Comparison of ENCODE assay signal across 1 cellular context in genomic region chr10:98134431-98135221, GRCh38.
TF ChIP-seq lines count a peak whose summit lies in the region.

R3HCC1L (plus strand) TSS chr10:98134657; CDS start chr10:98208115, 73,458 bp downstream.

TF ChIP-seq in GM23338, 12 proteins besides CTCF, POLR2A, EP300 and RAD21 (continued from another document):
- TF ChIP-seq, protein P1, sequence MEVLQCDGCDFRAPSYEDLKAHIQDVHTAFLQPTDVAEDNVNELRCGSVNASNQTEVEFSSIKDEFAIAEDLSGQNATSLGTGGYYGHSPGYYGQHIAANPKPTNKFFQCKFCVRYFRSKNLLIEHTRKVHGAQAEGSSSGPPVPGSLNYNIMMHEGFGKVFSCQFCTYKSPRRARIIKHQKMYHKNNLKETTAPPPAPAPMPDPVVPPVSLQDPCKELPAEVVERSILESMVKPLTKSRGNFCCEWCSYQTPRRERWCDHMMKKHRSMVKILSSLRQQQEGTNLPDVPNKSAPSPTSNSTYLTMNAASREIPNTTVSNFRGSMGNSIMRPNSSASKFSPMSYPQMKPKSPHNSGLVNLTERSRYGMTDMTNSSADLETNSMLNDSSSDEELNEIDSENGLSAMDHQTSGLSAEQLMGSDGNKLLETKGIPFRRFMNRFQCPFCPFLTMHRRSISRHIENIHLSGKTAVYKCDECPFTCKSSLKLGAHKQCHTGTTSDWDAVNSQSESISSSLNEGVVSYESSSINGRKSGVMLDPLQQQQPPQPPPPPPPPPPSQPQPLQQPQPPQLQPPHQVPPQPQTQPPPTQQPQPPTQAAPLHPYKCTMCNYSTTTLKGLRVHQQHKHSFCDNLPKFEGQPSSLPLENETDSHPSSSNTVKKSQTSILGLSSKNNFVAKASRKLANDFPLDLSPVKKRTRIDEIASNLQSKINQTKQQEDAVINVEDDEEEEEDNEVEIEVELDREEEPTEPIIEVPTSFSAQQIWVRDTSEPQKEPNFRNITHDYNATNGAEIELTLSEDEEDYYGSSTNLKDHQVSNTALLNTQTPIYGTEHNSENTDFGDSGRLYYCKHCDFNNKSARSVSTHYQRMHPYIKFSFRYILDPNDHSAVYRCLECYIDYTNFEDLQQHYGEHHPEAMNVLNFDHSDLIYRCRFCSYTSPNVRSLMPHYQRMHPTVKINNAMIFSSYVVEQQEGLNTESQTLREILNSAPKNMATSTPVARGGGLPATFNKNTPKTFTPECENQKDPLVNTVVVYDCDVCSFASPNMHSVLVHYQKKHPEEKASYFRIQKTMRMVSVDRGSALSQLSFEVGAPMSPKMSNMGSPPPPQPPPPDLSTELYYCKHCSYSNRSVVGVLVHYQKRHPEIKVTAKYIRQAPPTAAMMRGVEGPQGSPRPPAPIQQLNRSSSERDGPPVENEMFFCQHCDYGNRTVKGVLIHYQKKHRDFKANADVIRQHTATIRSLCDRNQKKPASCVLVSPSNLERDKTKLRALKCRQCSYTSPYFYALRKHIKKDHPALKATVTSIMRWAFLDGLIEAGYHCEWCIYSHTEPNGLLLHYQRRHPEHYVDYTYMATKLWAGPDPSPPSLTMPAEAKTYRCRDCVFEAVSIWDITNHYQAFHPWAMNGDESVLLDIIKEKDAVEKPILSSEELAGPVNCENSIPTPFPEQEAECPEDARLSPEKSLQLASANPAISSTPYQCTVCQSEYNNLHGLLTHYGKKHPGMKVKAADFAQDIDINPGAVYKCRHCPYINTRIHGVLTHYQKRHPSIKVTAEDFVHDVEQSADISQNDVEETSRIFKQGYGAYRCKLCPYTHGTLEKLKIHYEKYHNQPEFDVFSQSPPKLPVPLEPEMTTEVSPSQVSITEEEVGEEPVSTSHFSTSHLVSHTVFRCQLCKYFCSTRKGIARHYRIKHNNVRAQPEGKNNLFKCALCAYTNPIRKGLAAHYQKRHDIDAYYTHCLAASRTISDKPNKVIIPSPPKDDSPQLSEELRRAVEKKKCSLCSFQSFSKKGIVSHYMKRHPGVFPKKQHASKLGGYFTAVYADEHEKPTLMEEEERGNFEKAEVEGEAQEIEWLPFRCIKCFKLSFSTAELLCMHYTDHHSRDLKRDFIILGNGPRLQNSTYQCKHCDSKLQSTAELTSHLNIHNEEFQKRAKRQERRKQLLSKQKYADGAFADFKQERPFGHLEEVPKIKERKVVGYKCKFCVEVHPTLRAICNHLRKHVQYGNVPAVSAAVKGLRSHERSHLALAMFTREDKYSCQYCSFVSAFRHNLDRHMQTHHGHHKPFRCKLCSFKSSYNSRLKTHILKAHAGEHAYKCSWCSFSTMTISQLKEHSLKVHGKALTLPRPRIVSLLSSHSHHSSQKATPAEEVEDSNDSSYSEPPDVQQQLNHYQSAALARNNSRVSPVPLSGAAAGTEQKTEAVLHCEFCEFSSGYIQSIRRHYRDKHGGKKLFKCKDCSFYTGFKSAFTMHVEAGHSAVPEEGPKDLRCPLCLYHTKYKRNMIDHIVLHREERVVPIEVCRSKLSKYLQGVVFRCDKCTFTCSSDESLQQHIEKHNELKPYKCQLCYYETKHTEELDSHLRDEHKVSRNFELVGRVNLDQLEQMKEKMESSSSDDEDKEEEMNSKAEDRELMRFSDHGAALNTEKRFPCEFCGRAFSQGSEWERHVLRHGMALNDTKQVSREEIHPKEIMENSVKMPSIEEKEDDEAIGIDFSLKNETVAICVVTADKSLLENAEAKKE (CRISPR knock-in tag; IDR thresholded peaks at IDR 0.05), result no peak
- TF ChIP-seq EZH2 (IDR thresholded peaks at IDR 0.05; ENCODE audit: low read depth, unreplicated experiment) (no peak), ZNF331 (CRISPR knock-in tag; IDR thresholded peaks at IDR 0.05; ENCODE audit: low read depth) (no peak), ZNF114 (CRISPR knock-in tag; IDR thresholded peaks at IDR 0.05) (no peak), STAT1 (IDR thresholded peaks at IDR 0.05; ENCODE audit: unreplicated experiment) (no peak), EZH2phosphoT487 (IDR thresholded peaks at IDR 0.05; ENCODE audit: unreplicated experiment) (no peak), REST (IDR thresholded peaks at IDR 0.05; ENCODE audit: unreplicated experiment) (no peak), NANOG (IDR thresholded peaks at IDR 0.05; ENCODE audit: borderline replicate concordance) (no peak)
